ENCODE assay signal across 16 cellular contexts in genomic region chr16:88859381-88860091, GRCh38. TPM values are rescaled to one million over a fixed set of nuclear protein-coding genes. Genes with fewer than 3 reads are reported as not detected.
A peak's percentile ranks its signal among the peaks of the same experiment; 100 is the strongest.
DNase-seq lines count a peak whose midpoint lies in the region; ATAC-seq, FAIRE-seq and TF ChIP-seq lines count a peak whose summit lies in the region.
"Had no signal": no experiment of that assay in that cellular context is flagged by ENCODE, and none has a peak within 500 bp of the region (broad histone marks: within the 10 kb centered on the region; RNA-seq: fewer than 3 reads in every experiment).

No MANE protein-coding gene starts in this region.

- peak overlapping the region in 6 of 8 donors; percentile 26 to 94 (median 60) for H3K27ac ChIP-seq in spleen
- H3K27ac ChIP-seq: C4-2B had no signal

- no peak overlapping the region for H3K4me3 ChIP-seq in spleen
- H3K4me3 ChIP-seq: HAP-1 had no signal

- no peaks in the 10 kb centered on the region for H3K27me3 ChIP-seq in spleen (replicated peaks in 1 of 7)

- H3K27me3 Mint-ChIP-seq in activated naive CD4-positive, alpha-beta T cell treated with anti-CD3 and anti-CD28 coated beads, Interleukin-2, amount 50 U/mL, for 24 hours = no peaks in the 10 kb centered on the region
- no peaks in the 10 kb centered on the region for H3K27me3 Mint-ChIP-seq in activated naive CD4-positive, alpha-beta T cell treated with anti-CD3 and anti-CD28 coated beads, Interleukin-2, amount 10 ng/mL, durations not matched to agents 7 days and 5 days
- H3K27me3 Mint-ChIP-seq in T-helper 17 cell = no peaks in the 10 kb centered on the region
- no peaks in the 10 kb centered on the region for H3K27me3 Mint-ChIP-seq in mesothelial cell of epicardium (ENCODE audit: low read depth)
- H3K27me3 Mint-ChIP-seq in activated T-cell treated with anti-CD3 and anti-CD28 coated beads, Interleukin-2, amount 50 U/mL, for 24 hours = no peaks in the 10 kb centered on the region

- WGBS in spleen, 5 donors = 65 to 83% (median 69%) methylated on average over 18 to 20 of the region's 20 CpGs

- H3K9me3 Mint-ChIP-seq in activated naive CD4-positive, alpha-beta T cell treated with anti-CD3 and anti-CD28 coated beads, Interleukin-2, amount 50 U/mL, for 24 hours = no peaks in the 10 kb centered on the region
- H3K9me3 Mint-ChIP-seq in activated naive CD4-positive, alpha-beta T cell treated with anti-CD3 and anti-CD28 coated beads, Interleukin-2, amount 10 ng/mL, durations not matched to agents 7 days and 5 days = no peaks in the 10 kb centered on the region
- H3K9me3 Mint-ChIP-seq in mesothelial cell of epicardium = no peaks in the 10 kb centered on the region
- H3K9me3 Mint-ChIP-seq in activated T-cell treated with anti-CD3 and anti-CD28 coated beads, Interleukin-2, amount 50 U/mL, for 24 hours = no peaks in the 10 kb centered on the region

- TF ChIP-seq CTCF in mesothelial cell of epicardium (IDR thresholded peaks at IDR 0.05; ENCODE audit: unreplicated experiment) (no peak), spleen (IDR thresholded peaks at IDR 0.05 in 8 of 11, conservative IDR thresholded peaks at IDR 0.05 in 3 of 11) (peak in 6 of 11 experiments; percentile 12 to 50 (median 20))

- CTCF ChIA-PET in activated naive CD4-positive, alpha-beta T cell treated with anti-CD3 and anti-CD28 coated beads, Interleukin-2, amount 10 ng/mL, durations not matched to agents 7 days and 5 days (lab: Charles Lee) = no interaction called here

- H3K4me1 Mint-ChIP-seq in activated naive CD4-positive, alpha-beta T cell treated with anti-CD3 and anti-CD28 coated beads, Interleukin-2, amount 50 U/mL, for 24 hours = peaks cover 27% of the 10 kb centered on the region
- H3K4me1 Mint-ChIP-seq in activated naive CD4-positive, alpha-beta T cell treated with anti-CD3 and anti-CD28 coated beads, Interleukin-2, amount 10 ng/mL, durations not matched to agents 7 days and 5 days = peaks cover 31% of the 10 kb centered on the region
- peaks cover 21% of the 10 kb centered on the region for H3K4me1 Mint-ChIP-seq in T-helper 17 cell
- peaks cover 14% of the 10 kb centered on the region for H3K4me1 Mint-ChIP-seq in mesothelial cell of epicardium
- peaks cover 31% of the 10 kb centered on the region for H3K4me1 Mint-ChIP-seq in activated T-cell treated with anti-CD3 and anti-CD28 coated beads, Interleukin-2, amount 50 U/mL, for 24 hours (ENCODE audit: low read depth)

- H3K9me3 ChIP-seq in T-helper 17 cell (ENCODE audit: control insufficient read depth, low read length, poor library complexity, severe bottlenecking) = no peaks in the 10 kb centered on the region
- H3K9me3 ChIP-seq in spleen = no peaks in the 10 kb centered on the region
- H3K9me3 ChIP-seq: HAP-1 had no signal

- no peak for TF ChIP-seq POLR2A in spleen (IDR thresholded peaks at IDR 0.05)

- H3K36me3 Mint-ChIP-seq in activated naive CD4-positive, alpha-beta T cell treated with anti-CD3 and anti-CD28 coated beads, Interleukin-2, amount 50 U/mL, for 24 hours = peaks cover 3% of the 10 kb centered on the region
- peaks cover 16% of the 10 kb centered on the region for H3K36me3 Mint-ChIP-seq in activated naive CD4-positive, alpha-beta T cell treated with anti-CD3 and anti-CD28 coated beads, Interleukin-2, amount 10 ng/mL, durations not matched to agents 7 days and 5 days
- H3K36me3 Mint-ChIP-seq in T-helper 17 cell (ENCODE audit: low read depth) (peaks cover 7% of the 10 kb centered on the region), mesothelial cell of epicardium (peaks cover 11% of the 10 kb centered on the region)
- peaks cover 60% of the 10 kb centered on the region for H3K36me3 Mint-ChIP-seq in activated T-cell treated with anti-CD3 and anti-CD28 coated beads, Interleukin-2, amount 50 U/mL, for 24 hours (ENCODE audit: low read depth)

- H3K36me3 ChIP-seq in spleen = peaks cover 0 to 56% (median 42%) of the 10 kb centered on the region in 6 donors

- peak overlapping the region; percentile 23 for H3K4me3 Mint-ChIP-seq in activated naive CD4-positive, alpha-beta T cell treated with anti-CD3 and anti-CD28 coated beads, Interleukin-2, amount 50 U/mL, for 24 hours
- no peak overlapping the region for H3K4me3 Mint-ChIP-seq in activated naive CD4-positive, alpha-beta T cell treated with anti-CD3 and anti-CD28 coated beads, Interleukin-2, amount 10 ng/mL, durations not matched to agents 7 days and 5 days
- H3K4me3 Mint-ChIP-seq in T-helper 17 cell (peak overlapping the region; percentile 12), mesothelial cell of epicardium (no peak overlapping the region)
- no peak overlapping the region for H3K4me3 Mint-ChIP-seq in activated T-cell treated with anti-CD3 and anti-CD28 coated beads, Interleukin-2, amount 50 U/mL, for 24 hours

- no peak for ATAC-seq in T-helper 17 cell

- no peak overlapping the region for H3K27ac Mint-ChIP-seq in activated naive CD4-positive, alpha-beta T cell treated with anti-CD3 and anti-CD28 coated beads, Interleukin-2, amount 50 U/mL, for 24 hours
- H3K27ac Mint-ChIP-seq in activated naive CD4-positive, alpha-beta T cell treated with anti-CD3 and anti-CD28 coated beads, Interleukin-2, amount 10 ng/mL, durations not matched to agents 7 days and 5 days = no peak overlapping the region
- H3K27ac Mint-ChIP-seq in T-helper 17 cell (no peak overlapping the region), mesothelial cell of epicardium (peak overlapping the region; percentile 21)
- H3K27ac Mint-ChIP-seq in activated T-cell treated with anti-CD3 and anti-CD28 coated beads, Interleukin-2, amount 50 U/mL, for 24 hours = no peak overlapping the region

- no peak for FAIRE-seq in RCC 7860 (lab: Jason Lieb, UNC)
- FAIRE-seq: GM12892, H1 had no signal

- H3K4me1 ChIP-seq in spleen = peaks cover 27 to 57% (median 50%) of the 10 kb centered on the region in 6 donors

- intact Hi-C loops in spleen (cut with DNase I; ENCODE audit: low total_unique reads) = loop anchor here (5.0 kb wide), 1 partner anchor 47 kb away; the partner anchor contains the start of gene APRT

- DNase-seq in activated naive CD4-positive, alpha-beta T cell treated with anti-CD3 and anti-CD28 coated beads, Interleukin-2, amount 10 ng/mL, durations not matched to agents 7 days and 5 days = no peak
- no peak for DNase-seq in T-helper 17 cell
- DNase-seq in mesothelial cell of epicardium (ENCODE audit: low spot score in 2 of 2, unreplicated experiment in 2 of 2) = no peak
- DNase-seq in spleen = no peak
- DNase-seq in SW 1271 (lab: John Stamatoyannopoulos, UW) = no peak
- DNase-seq in activated T-cell treated with anti-CD3 and anti-CD28 coated beads, Interleukin-2, amount 50 U/mL, for 24 hours = no peak
- DNase-seq in RCC 7860 (ENCODE audit: low spot score) = no peak
- DNase-seq: 8988T; CD4-positive, alpha-beta memory T cell; DMS79 had no signal

RNA-seq across cellular contexts. Expression of gene TRAPPC2L, which starts 2.6 kb away (rescaled TPM):
- 10 to 100 TPM; 33.5 to 43.0 TPM for total RNA-seq in T-helper 17 cell
- 88.2 to 101 TPM (median 96.3 TPM) in 3 replicates for total RNA-seq in mesothelial cell of epicardium
- total RNA-seq in spleen = 10 to 100 TPM; 28.9 to 44.1 (median 38.6) TPM
- 10 to 100 TPM; 55.0 to 87.5 (median 74.2) TPM for polyA plus RNA-seq in spleen

RNA-seq across cellular contexts. Expression of gene GALNS, which starts 2.8 kb away (rescaled TPM):
- 10 to 100 TPM; 37.2 to 38.6 TPM for total RNA-seq in T-helper 17 cell
- 41.3 to 44.7 TPM (median 42.4 TPM) in 3 replicates for total RNA-seq in mesothelial cell of epicardium
- 10 to 100 TPM; 37.6 to 71.6 (median 53.4) TPM for total RNA-seq in spleen
- 10 to 100 TPM in 2 of 3 donors, 1 to 10 TPM in 1; 9.7 to 19.5 (median 11.1) TPM for polyA plus RNA-seq in spleen

RNA-seq across cellular contexts. Expression of gene PABPN1L, which starts 6.9 kb away (rescaled TPM):
- not detected for total RNA-seq in T-helper 17 cell
- 0.22 to 0.41 TPM (median 0.40 TPM) in 3 replicates for total RNA-seq in mesothelial cell of epicardium
- 1 to 10 TPM in 1 of 7 donors, under 1 TPM in 2, not detected in 4; 0.72 to 1.3 (median 0.85) TPM for total RNA-seq in spleen
- under 1 TPM; 0.26 to 0.67 (median 0.29) TPM for polyA plus RNA-seq in spleen
- total RNA-seq: CD4-positive, alpha-beta memory T cell; G401; H1 had no signal
- polyA plus RNA-seq: CD4-positive, alpha-beta memory T cell; H1 had no signal

RNA-seq across cellular contexts. Expression of gene APRT, which starts 47.8 kb away (rescaled TPM):
- total RNA-seq in T-helper 17 cell (100 to 1,000 TPM; 130 to 158 TPM), mesothelial cell of epicardium (95.9 to 99.2 TPM (median 96.2 TPM) in 3 replicates), spleen (100 to 1,000 TPM in 3 of 7 donors, 10 to 100 TPM in 4; 84.1 to 112 (median 96.8) TPM)
- polyA plus RNA-seq in spleen = 100 to 1,000 TPM; 187 to 259 (median 225) TPM

RNA-seq across cellular contexts. Expression of gene CDT1, which starts 55.9 kb away (rescaled TPM):
- total RNA-seq in T-helper 17 cell (1 to 10 TPM in 1 of 2 donors, under 1 TPM in 1; 0.42 to 1.3 TPM), mesothelial cell of epicardium (14.1 to 15.9 TPM (median 14.6 TPM) in 3 replicates), spleen (10 to 100 TPM in 2 of 7 donors, 1 to 10 TPM in 5; 1.5 to 17.2 (median 5.3) TPM)
- 1 to 10 TPM in 2 of 3 donors, under 1 TPM in 1; 1.00 to 3.9 (median 2.5) TPM for polyA plus RNA-seq in spleen

Comparison
In these comparisons a context has a peak if more than half of its experiments do, and no peak if none do; other contexts are left out.
1. H3K4me3 Mint-ChIP-seq: peak in activated naive CD4-positive, alpha-beta T cell treated with anti-CD3 and anti-CD28 coated beads, Interleukin-2, amount 50 U/mL, for 24 hours (single experiment) and T-helper 17 cell (single experiment); none in activated naive CD4-positive, alpha-beta T cell treated with anti-CD3 and anti-CD28 coated beads, Interleukin-2, amount 10 ng/mL, durations not matched to agents 7 days and 5 days (single experiment), mesothelial cell of epicardium (single experiment) and activated T-cell treated with anti-CD3 and anti-CD28 coated beads, Interleukin-2, amount 50 U/mL, for 24 hours (single experiment).